In the genomic region with DNA sequence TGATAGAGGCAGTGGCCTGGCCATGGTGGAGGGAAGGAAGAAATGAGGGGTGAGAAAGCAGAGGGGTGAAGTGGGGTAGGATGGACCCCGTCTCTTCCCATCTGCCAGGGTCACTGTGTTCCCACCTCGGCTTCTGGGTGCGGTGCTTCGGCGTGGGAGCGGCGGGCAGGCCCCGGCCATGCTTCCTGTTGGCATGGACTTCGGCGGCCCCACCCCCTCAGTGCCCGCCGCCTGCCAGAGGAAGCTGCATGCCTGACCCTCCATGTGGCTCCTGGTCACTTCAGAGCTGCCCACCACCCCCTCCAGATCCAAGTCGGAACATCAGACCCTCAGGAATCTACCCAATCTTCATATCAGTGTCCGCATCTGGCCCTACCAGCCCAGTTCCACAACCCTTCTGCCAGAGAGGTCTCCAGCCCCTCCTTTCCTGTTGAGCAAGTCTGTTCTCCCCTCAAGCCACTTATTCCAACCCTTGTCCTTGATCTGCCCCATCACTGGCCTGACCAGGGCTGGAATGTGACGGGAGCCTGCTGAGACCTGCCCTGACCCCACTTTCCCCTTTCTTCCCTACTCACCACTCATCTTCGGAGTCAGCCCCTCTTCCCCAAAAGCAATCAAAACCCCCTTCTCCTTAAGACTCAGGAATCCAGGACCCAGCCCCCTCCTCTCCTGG, we compare ENCODE assay signal across 9 cellular contexts. TPM values are rescaled to one million over a fixed set of nuclear protein-coding genes. Genes with fewer than 3 reads are reported as not detected.
DNase-seq lines count a peak whose midpoint lies in the region; ATAC-seq and TF ChIP-seq lines count a peak whose summit lies in the region.
"Had no signal": no experiment of that assay in that cellular context is flagged by ENCODE, and none has a peak within 500 bp of the region (broad histone marks: within the 10 kb centered on the region; RNA-seq: fewer than 3 reads in every experiment).

No MANE protein-coding gene starts in this region.

- H3K27ac ChIP-seq in BLaER1 treated with 17β-estradiol and CSF1 and Interleukin-3, amounts not matched to agents 10 nM and 100 nM, result peak overlapping the region; percentile 58 to 91 (median 81)

- H3K9ac ChIP-seq in BLaER1 treated with 17β-estradiol and CSF1 and Interleukin-3, amounts not matched to agents 10 nM and 100 nM, result peak overlapping the region; percentile 70 to 84 (median 79)

- no peaks in the 10 kb centered on the region for H3K9me3 Mint-ChIP-seq in activated T-helper 2 cell treated with anti-CD3 and anti-CD28 coated beads, Interferon-gamma antibody, Interleukin-2, Interleukin-4, amounts not matched to agents 10 μg/mL and 5 μg/mL and 100 μg/mL, durations not matched to agents 14 hours and 24 hours and 36 hours
- H3K9me3 Mint-ChIP-seq: endodermal cell had no signal

- intact Hi-C loops in activated T-helper 2 cell treated with anti-CD3 and anti-CD28 coated beads, Interferon-gamma antibody, Interleukin-2, Interleukin-4, amounts not matched to agents 10 μg/mL and 5 μg/mL and 100 μg/mL, durations not matched to agents 14 hours and 24 hours and 36 hours (cut with micrococcal nuclease), result no loop called here

- peak overlapping the region; percentile 82 for H3K4me3 Mint-ChIP-seq in activated T-helper 2 cell treated with anti-CD3 and anti-CD28 coated beads, Interferon-gamma antibody, Interleukin-2, Interleukin-4, amounts not matched to agents 10 μg/mL and 5 μg/mL and 100 μg/mL, durations not matched to agents 14 hours and 24 hours and 36 hours (ENCODE audit: low read depth)
- H3K4me3 Mint-ChIP-seq: endodermal cell had no signal

- H3K4me3 ChIP-seq in BLaER1 treated with 17β-estradiol and CSF1 and Interleukin-3, amounts not matched to agents 10 nM and 100 nM, result peak overlapping the region; percentile 59 to 80 (median 64)
- peak overlapping the region; percentile 42 for H3K4me3 ChIP-seq in mononuclear cell (ENCODE audit: low read length)

- TF ChIP-seq POLR2A in GM19099 (IDR thresholded peaks at IDR 0.05; ENCODE audit: extremely low read depth, insufficient read length, low read depth), result peak; percentile 35

- H3K27ac Mint-ChIP-seq in activated T-helper 2 cell treated with anti-CD3 and anti-CD28 coated beads, Interferon-gamma antibody, Interleukin-2, Interleukin-4, amounts not matched to agents 10 μg/mL and 5 μg/mL and 100 μg/mL, durations not matched to agents 14 hours and 24 hours and 36 hours, result peak overlapping the region; percentile 94
- H3K27ac Mint-ChIP-seq: endodermal cell had no signal

- peak overlapping the region; percentile 85 to 100 (median 93) for H3K4me2 ChIP-seq in BLaER1 treated with 17β-estradiol and CSF1 and Interleukin-3, amounts not matched to agents 10 nM and 100 nM

- peaks cover 67% of the 10 kb centered on the region for H3K4me1 Mint-ChIP-seq in activated T-helper 2 cell treated with anti-CD3 and anti-CD28 coated beads, Interferon-gamma antibody, Interleukin-2, Interleukin-4, amounts not matched to agents 10 μg/mL and 5 μg/mL and 100 μg/mL, durations not matched to agents 14 hours and 24 hours and 36 hours (ENCODE audit: low read depth)

- no peaks in the 10 kb centered on the region for H3K27me3 Mint-ChIP-seq in activated T-helper 2 cell treated with anti-CD3 and anti-CD28 coated beads, Interferon-gamma antibody, Interleukin-2, Interleukin-4, amounts not matched to agents 10 μg/mL and 5 μg/mL and 100 μg/mL, durations not matched to agents 14 hours and 24 hours and 36 hours (ENCODE audit: low read depth)

- peaks cover 3 to 27% (median 13%) of the 10 kb centered on the region in 11 experiments; a peak in 19 of 22 replicates for H3K36me3 ChIP-seq in BLaER1 treated with 17β-estradiol and CSF1 and Interleukin-3, amounts not matched to agents 10 nM and 100 nM

- no peaks in the 10 kb centered on the region for H3K27me3 ChIP-seq in BLaER1 treated with 17β-estradiol and CSF1 and Interleukin-3, amounts not matched to agents 10 nM and 100 nM
- H3K27me3 ChIP-seq in mononuclear cell (ENCODE audit: insufficient read depth, low read length), result no peaks in the 10 kb centered on the region

- no peak for ATAC-seq in GM19467 (IDR thresholded peaks at IDR 0.05; ENCODE audit: unreplicated experiment)

- peaks cover 0 to 23% (median 0%) of the 10 kb centered on the region in 11 experiments; a peak in 7 of 22 replicates for H4K20me1 ChIP-seq in BLaER1 treated with 17β-estradiol and CSF1 and Interleukin-3, amounts not matched to agents 10 nM and 100 nM

- peaks cover 77 to 100% (median 86%) of the 10 kb centered on the region in 10 experiments for H3K4me1 ChIP-seq in BLaER1 treated with 17β-estradiol and CSF1 and Interleukin-3, amounts not matched to agents 10 nM and 100 nM
- peaks cover 91% of the 10 kb centered on the region for H3K4me1 ChIP-seq in mononuclear cell (ENCODE audit: insufficient read depth, low read length)

- H3K36me3 Mint-ChIP-seq in activated T-helper 2 cell treated with anti-CD3 and anti-CD28 coated beads, Interferon-gamma antibody, Interleukin-2, Interleukin-4, amounts not matched to agents 10 μg/mL and 5 μg/mL and 100 μg/mL, durations not matched to agents 14 hours and 24 hours and 36 hours (ENCODE audit: low read depth), result peaks cover 48% of the 10 kb centered on the region

- in situ Hi-C loops in G401 (cut with HindIII; ENCODE audit: low sequenced_read_pairs), result no loop called here

- H3K9me3 ChIP-seq in BLaER1 treated with 17β-estradiol and CSF1 and Interleukin-3, amounts not matched to agents 10 nM and 100 nM (replicated peaks in 1 of 11), result no peaks in the 10 kb centered on the region
- no peaks in the 10 kb centered on the region for H3K9me3 ChIP-seq in mononuclear cell (ENCODE audit: low read depth, low read length)

- DNase-seq in activated T-helper 2 cell treated with anti-CD3 and anti-CD28 coated beads, Interferon-gamma antibody, Interleukin-2, Interleukin-4, amounts not matched to agents 10 μg/mL and 5 μg/mL and 100 μg/mL, durations not matched to agents 14 hours and 24 hours and 36 hours (ENCODE audit: low spot score), result no peak
- DNase-seq in medulla oblongata (ENCODE audit: extremely low spot score) (no peak), G401 (ENCODE audit: low spot score) (no peak), NOMO-1 (lab: John Stamatoyannopoulos, UW; ENCODE audit: unreplicated experiment in 2 of 2) (no peak)
- DNase-seq: endodermal cell had no signal

RNA-seq across cellular contexts. Expression of a gene that starts 1.5 kb away (rescaled TPM):
- 98.0 and 98.7 TPM in 2 replicates for total RNA-seq in activated T-helper 2 cell treated with anti-CD3 and anti-CD28 coated beads, Interferon-gamma antibody, Interleukin-2, Interleukin-4, amounts not matched to agents 10 μg/mL and 5 μg/mL and 100 μg/mL, durations not matched to agents 14 hours and 24 hours and 36 hours
- total RNA-seq in mononuclear cell, result 9.9 TPM
- 4.2 and 5.7 TPM in 2 replicates for total RNA-seq in G401 (2014; rRNA removed; shearing (Covaris generic))
- total RNA-seq: endodermal cell had no signal

RNA-seq across cellular contexts. Expression of a gene that starts 23.0 kb away (rescaled TPM):
- 0.14 and 0.41 TPM in 2 replicates for total RNA-seq in activated T-helper 2 cell treated with anti-CD3 and anti-CD28 coated beads, Interferon-gamma antibody, Interleukin-2, Interleukin-4, amounts not matched to agents 10 μg/mL and 5 μg/mL and 100 μg/mL, durations not matched to agents 14 hours and 24 hours and 36 hours
- total RNA-seq in mononuclear cell, result not detected
- not detected in 2 replicates for total RNA-seq in G401 (2014; rRNA removed; shearing (Covaris generic))

RNA-seq across cellular contexts. Expression of a gene that starts 24.5 kb away (rescaled TPM):
- total RNA-seq in activated T-helper 2 cell treated with anti-CD3 and anti-CD28 coated beads, Interferon-gamma antibody, Interleukin-2, Interleukin-4, amounts not matched to agents 10 μg/mL and 5 μg/mL and 100 μg/mL, durations not matched to agents 14 hours and 24 hours and 36 hours, result 69.1 and 73.1 TPM in 2 replicates
- 11.4 TPM for total RNA-seq in mononuclear cell
- 18.3 and 22.3 TPM in 2 replicates for total RNA-seq in G401 (2014; rRNA removed; shearing (Covaris generic))

RNA-seq across cellular contexts. Expression of a gene that starts 47.8 kb away (rescaled TPM):
- total RNA-seq in activated T-helper 2 cell treated with anti-CD3 and anti-CD28 coated beads, Interferon-gamma antibody, Interleukin-2, Interleukin-4, amounts not matched to agents 10 μg/mL and 5 μg/mL and 100 μg/mL, durations not matched to agents 14 hours and 24 hours and 36 hours, result 3.6 and 4.6 TPM in 2 replicates
- total RNA-seq in mononuclear cell, result 2.9 TPM
- 3.8 and 13.4 TPM in 2 replicates for total RNA-seq in G401 (2014; rRNA removed; shearing (Covaris generic))
